Comparison of ENCODE assay signal across 10 cellular contexts in genomic region chr1:178066904-178067531, GRCh38. TPM values are rescaled to one million over a fixed set of nuclear protein-coding genes. Genes with fewer than 3 reads are reported as not detected.
A peak's percentile ranks its signal among the peaks of the same experiment; 100 is the strongest.
DNase-seq lines count a peak whose midpoint lies in the region; ATAC-seq, FAIRE-seq and TF ChIP-seq lines count a peak whose summit lies in the region.
"Had no signal": no experiment of that assay in that cellular context is flagged by ENCODE, and none has a peak within 500 bp of the region (broad histone marks: within the 10 kb centered on the region; RNA-seq: fewer than 3 reads in every experiment).

No MANE protein-coding gene starts in this region.

- no peaks in the 10 kb centered on the region for H3K9me3 Mint-ChIP-seq in WTC11

- intact Hi-C loops in HepG2 (cut with micrococcal nuclease; ENCODE audit: unreplicated experiment): no loop called here
- intact Hi-C loops in posterior cingulate gyrus (cut with DNase I): no loop called here

- H3K4me1 ChIP-seq in HEK293 (ENCODE audit: control insufficient read depth, insufficient read depth, low read length) (no peaks in the 10 kb centered on the region), HepG2 (ENCODE audit: insufficient read depth, low read length) (peaks cover 52% of the 10 kb centered on the region)

- H3K4me1 Mint-ChIP-seq in WTC11: peaks cover 15% of the 10 kb centered on the region

- no peaks in the 10 kb centered on the region for H3K36me3 ChIP-seq in HEK293 (ENCODE audit: control insufficient read depth in 2 of 2, insufficient read depth in 1 of 2, low read length in 2 of 2)
- no peaks in the 10 kb centered on the region for H3K36me3 ChIP-seq in HepG2 (replicated peaks in 1 of 2; ENCODE audit: control insufficient read depth in 1 of 2, insufficient read depth in 2 of 2, low read length in 2 of 2)

- TF ChIP-seq CTCF in HEK293 (tag by site-specific recombination; IDR thresholded peaks at IDR 0.05): no peak
- no peak for TF ChIP-seq CTCF in HepG2 (CRISPR knock-in tag; IDR thresholded peaks at IDR 0.05)
- TF ChIP-seq CTCF in WTC11 (IDR thresholded peaks at IDR 0.05): no peak

- H3K4me2 ChIP-seq in HepG2 (ENCODE audit: low read depth, low read length): peak overlapping the region; percentile 24; the same call in 1 of the 2 replicates

- H3K79me2 ChIP-seq in HepG2 (ENCODE audit: insufficient read depth, low read length): no peaks in the 10 kb centered on the region

- TF ChIP-seq RAD21 in HepG2 (CRISPR knock-in tag; IDR thresholded peaks at IDR 0.05): no peak

- no peaks in the 10 kb centered on the region for H3K36me3 Mint-ChIP-seq in WTC11

- TF ChIP-seq EP300 in HepG2 (IDR thresholded peaks at IDR 0.05; ENCODE audit: low read depth in 2 of 2, low read length in 2 of 2) (no peak), HepG2 (CRISPR knock-in tag; IDR thresholded peaks at IDR 0.05; ENCODE audit: borderline replicate concordance) (no peak)

- H2AFZ ChIP-seq in HepG2 (ENCODE audit: low read length): no peak overlapping the region

- H3K27me3 ChIP-seq in HepG2 (ENCODE audit: control insufficient read depth in 1 of 2, insufficient read depth in 2 of 2, low read length in 2 of 2): no peaks in the 10 kb centered on the region

- no peak overlapping the region for H3K9ac ChIP-seq in HepG2 (ENCODE audit: insufficient read depth, low read depth, low read length)

- no peak overlapping the region for H3K27ac Mint-ChIP-seq in WTC11

- no peak overlapping the region for H3K4me3 ChIP-seq in HEK293 (ENCODE audit: low read depth, low read length)
- no peak overlapping the region for H3K4me3 ChIP-seq in HepG2 (replicated peaks in 1 of 3; ENCODE audit: insufficient read depth in 1 of 3, low read depth in 2 of 3, low read length in 3 of 3)
- H3K4me3 ChIP-seq: K562 had no signal

- no peaks in the 10 kb centered on the region for H4K20me1 ChIP-seq in HepG2 (ENCODE audit: insufficient read depth, low read length)

- ATAC-seq in GM18870 (IDR thresholded peaks at IDR 0.05; ENCODE audit: unreplicated experiment) (peak; percentile 96), HG03469 (IDR thresholded peaks at IDR 0.05; ENCODE audit: unreplicated experiment) (peak; percentile 97), HepG2 (peak; percentile 58), WTC11 (no peak)
- ATAC-seq: K562 had no signal

- FAIRE-seq in HepG2 (lab: Jason Lieb, UNC): no peak
- FAIRE-seq: K562, keratinocyte had no signal

- in situ Hi-C loops in HepG2 (cut with HindIII; ENCODE audit: extremely low pct_ligation_motif_present, low pct_unique_long_range_greater_than_20kb): no loop called here

- H3K9me3 ChIP-seq in HEK293 (ENCODE audit: control insufficient read depth, insufficient read depth, low read depth, low read length) (no peaks in the 10 kb centered on the region), HepG2 (ENCODE audit: low read length) (no peaks in the 10 kb centered on the region)

- BruUV-seq in HepG2 (replicated peaks; lab: Mats Ljungman, UMichigan): no TSS peak

- no peak overlapping the region for H3K4me3 Mint-ChIP-seq in WTC11

- H3K27ac ChIP-seq in HEK293 (ENCODE audit: extremely low read depth, low read depth, low read length) (no peak overlapping the region), HepG2 (ENCODE audit: extremely low read length, insufficient read depth, low read length) (no peak overlapping the region)

- CTCF ChIA-PET in HEK293 (lab: Yijun Ruan, JAX) (no interaction called here), HepG2 (lab: Yijun Ruan, JAX; ENCODE audit: low intra/inter-chr PET ratio, low total read pairs) (no interaction called here), WTC11 (lab: Charles Lee) (no interaction called here)

- no peaks in the 10 kb centered on the region for H3K27me3 Mint-ChIP-seq in WTC11 (ENCODE audit: low read depth)

- 34% methylated on average over 5 of the region's 5 CpGs for WGBS in HepG2 (ENCODE audit: low lambda C conversion rate)

- no peak for TF ChIP-seq POLR2A in HepG2 (IDR thresholded peaks at IDR 0.05; ENCODE audit: insufficient read depth in 1 of 2, low read depth in 2 of 2, low read length in 2 of 2)

- DNase-seq in HepG2 (ENCODE audit: low spot score): no peak
- no peak for DNase-seq in posterior cingulate gyrus
- DNase-seq in WTC11 (ENCODE audit: low spot score): no peak
- no peak for DNase-seq in NCI-H2227 (lab: John Stamatoyannopoulos, UW; ENCODE audit: unreplicated experiment)
- DNase-seq in NCI-H510A treated with DMSO at 0.1 percent for 48 hours (lab: John Stamatoyannopoulos, UW): no peak

- POLR2A ChIA-PET in HEK293 (lab: Yijun Ruan, JAX): no interaction called here
- POLR2A ChIA-PET in HepG2 (lab: Yijun Ruan, JAX): no interaction called here
- POLR2A ChIA-PET in WTC11 (lab: Charles Lee): no interaction called here

TF ChIP-seq in HEK293, 187 proteins besides CTCF, POLR2A, EP300 and RAD21:
- TF ChIP-seq KLF16 (tag by site-specific recombination; IDR thresholded peaks at IDR 0.05): no peak
- TF ChIP-seq PRDM1 (tag by site-specific recombination; IDR thresholded peaks at IDR 0.05): peak; percentile 18; the same call in 1 of the 2 replicates
- peak; percentile 90 for TF ChIP-seq ZFHX2 (tag by site-specific recombination; conservative IDR thresholded peaks at IDR 0.05)
- TF ChIP-seq EGR2 (tag by site-specific recombination; IDR thresholded peaks at IDR 0.05; ENCODE audit: low read depth): peak; percentile 93
TF ChIP-seq in HEK293: peak in this region for 3.

TF ChIP-seq in HepG2, 621 proteins besides CTCF, POLR2A, EP300 and RAD21 (continues in another document):
- no peak for TF ChIP-seq BATF2 (CRISPR knock-in tag; IDR thresholded peaks at IDR 0.05)
- no peak for TF ChIP-seq NFE2L2 (IDR thresholded peaks at IDR 0.05; ENCODE audit: low read length)
- TF ChIP-seq NONO (IDR thresholded peaks at IDR 0.05): no peak
- no peak for TF ChIP-seq NONO (CRISPR knock-in tag; conservative IDR thresholded peaks at IDR 0.05)
- TF ChIP-seq TEAD3 (CRISPR knock-in tag; optimal IDR thresholded peaks at IDR 0.05; ENCODE audit: borderline replicate concordance): no peak

TF ChIP-seq in WTC11, 78 proteins besides CTCF, POLR2A, EP300 and RAD21 (continues in another document):
- TF ChIP-seq, protein P1, sequence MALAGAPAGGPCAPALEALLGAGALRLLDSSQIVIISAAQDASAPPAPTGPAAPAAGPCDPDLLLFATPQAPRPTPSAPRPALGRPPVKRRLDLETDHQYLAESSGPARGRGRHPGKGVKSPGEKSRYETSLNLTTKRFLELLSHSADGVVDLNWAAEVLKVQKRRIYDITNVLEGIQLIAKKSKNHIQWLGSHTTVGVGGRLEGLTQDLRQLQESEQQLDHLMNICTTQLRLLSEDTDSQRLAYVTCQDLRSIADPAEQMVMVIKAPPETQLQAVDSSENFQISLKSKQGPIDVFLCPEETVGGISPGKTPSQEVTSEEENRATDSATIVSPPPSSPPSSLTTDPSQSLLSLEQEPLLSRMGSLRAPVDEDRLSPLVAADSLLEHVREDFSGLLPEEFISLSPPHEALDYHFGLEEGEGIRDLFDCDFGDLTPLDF (CRISPR knock-in tag; IDR thresholded peaks at IDR 0.05): no peak
- no peak for TF ChIP-seq FOXK1 (CRISPR knock-in tag; IDR thresholded peaks at IDR 0.05)
- TF ChIP-seq NFATC4 (CRISPR knock-in tag; IDR thresholded peaks at IDR 0.05): no peak
- TF ChIP-seq ZNF263 (CRISPR knock-in tag; IDR thresholded peaks at IDR 0.05; ENCODE audit: low read depth): no peak
- no peak for TF ChIP-seq ZNF416 (CRISPR knock-in tag; IDR thresholded peaks at IDR 0.05)
- TF ChIP-seq CBFB (CRISPR knock-in tag; IDR thresholded peaks at IDR 0.05; ENCODE audit: low read depth): no peak
- no peak for TF ChIP-seq KAT7 (CRISPR knock-in tag; IDR thresholded peaks at IDR 0.05; ENCODE audit: borderline replicate concordance)
- no peak for TF ChIP-seq SP1 (CRISPR knock-in tag; conservative IDR thresholded peaks at IDR 0.05)
- no peak for TF ChIP-seq SOX15 (CRISPR knock-in tag; IDR thresholded peaks at IDR 0.05)
- TF ChIP-seq, protein P2, sequence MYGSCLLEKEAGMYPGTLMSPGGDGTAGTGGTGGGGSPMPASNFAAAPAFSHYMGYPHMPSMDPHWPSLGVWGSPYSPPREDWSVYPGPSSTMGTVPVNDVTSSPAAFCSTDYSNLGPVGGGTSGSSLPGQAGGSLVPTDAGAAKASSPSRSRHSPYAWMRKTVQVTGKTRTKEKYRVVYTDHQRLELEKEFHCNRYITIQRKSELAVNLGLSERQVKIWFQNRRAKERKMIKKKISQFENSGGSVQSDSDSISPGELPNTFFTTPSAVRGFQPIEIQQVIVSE (CRISPR knock-in tag; IDR thresholded peaks at IDR 0.05; ENCODE audit: borderline replicate concordance): no peak

RNA-seq across cellular contexts. Expression of gene RASAL2, which starts 26.9 kb away (rescaled TPM):
- total RNA-seq in HepG2 (2016; rRNA removed; fragmentation: Illumina TruSeq; extraction: Trizol) (5.4 and 6.4 TPM in 2 replicates), WTC11 (2021) (25.7 to 29.5 TPM (median 27.5 TPM) in 3 replicates)
- 1.5 and 1.8 TPM in 2 replicates for total RNA-seq in HepG2 (2016; cell fraction: cytosol; rRNA removed; fragmentation: Illumina TruSeq; extraction: Trizol; ENCODE audit: low read depth)
- total RNA-seq in HepG2 (2016; cell fraction: insoluble cytoplasmic fraction; rRNA removed; fragmentation: Illumina TruSeq; extraction: Trizol): 5.2 and 6.3 TPM in 2 replicates
- total RNA-seq in HepG2 (2016; cell fraction: membrane; rRNA removed; fragmentation: Illumina TruSeq; extraction: Trizol): 1.9 and 2.0 TPM in 2 replicates
- 9.0 and 10.9 TPM in 2 replicates for total RNA-seq in HepG2 (2016; cell fraction: nucleus; rRNA removed; fragmentation: Illumina TruSeq; extraction: Trizol)
- polyA plus RNA-seq in HepG2 (2011; rRNA removed): 4.6 and 5.9 TPM in 2 replicates
- polyA plus RNA-seq in HepG2 (2011; cell fraction: cytosol; rRNA removed): 3.1 and 3.2 TPM in 2 replicates
- 13.0 and 15.7 TPM in 2 replicates for polyA plus RNA-seq in HepG2 (2011; cell fraction: nucleus; rRNA removed)
- 3.0 and 3.2 TPM in 2 replicates for polyA plus RNA-seq in HepG2 (2012)
- polyA plus RNA-seq in HepG2 (2016; cell fraction: cytosol; fragmentation: Illumina TruSeq; extraction: Trizol; ENCODE audit: low read depth): 0.06 and 0.07 TPM in 2 replicates
- 4.1 and 4.5 TPM in 2 replicates for polyA plus RNA-seq in HepG2 (2016; cell fraction: insoluble cytoplasmic fraction; fragmentation: Illumina TruSeq; extraction: Trizol; ENCODE audit: low read depth)
- 0.26 and 0.38 TPM in 2 replicates for polyA plus RNA-seq in HepG2 (2016; cell fraction: membrane; fragmentation: Illumina TruSeq; extraction: Trizol; ENCODE audit: low read depth)
- 8.1 and 9.7 TPM in 2 replicates for polyA plus RNA-seq in HepG2 (2016; cell fraction: nucleus; fragmentation: Illumina TruSeq; extraction: Trizol; ENCODE audit: insufficient read depth, low read depth)
- 15.5 and 36.8 TPM in 2 replicates for polyA minus RNA-seq in HepG2 (2011; rRNA and poly(A)+ RNA removed; ENCODE audit: low replicate concordance)
- 6.7 and 8.0 TPM in 2 replicates for polyA minus RNA-seq in HepG2 (2011; cell fraction: cytosol; rRNA and poly(A)+ RNA removed)
- 34.3 and 40.3 TPM in 2 replicates for polyA minus RNA-seq in HepG2 (2011; cell fraction: nucleus; rRNA and poly(A)+ RNA removed)
